7 cellular contexts compared by ENCODE assay signal in genomic region chr2:64767670-64768425, GRCh38.
A peak's percentile ranks its signal among the peaks of the same experiment; 100 is the strongest.
DNase-seq lines count a peak whose midpoint lies in the region; ATAC-seq, FAIRE-seq and TF ChIP-seq lines count a peak whose summit lies in the region.

No MANE protein-coding gene starts in this region.

- peak overlapping the region; percentile 97 for H3K27ac Mint-ChIP-seq in T-helper 2 cell treated with Interferon-gamma antibody and Interleukin-4, amounts not matched to agents 5 μg/mL and 100 μg/mL, for 36 hours
- H3K27ac Mint-ChIP-seq in astrocyte (ENCODE audit: unreplicated experiment): peak overlapping the region; percentile 97

- TF ChIP-seq POLR2A in GM18505 (IDR thresholded peaks at IDR 0.05; ENCODE audit: borderline replicate concordance, extremely low read depth, insufficient read depth, insufficient read length): peak; percentile 76

- H4K20me1 ChIP-seq in astrocyte (ENCODE audit: insufficient read depth, low read length): no peaks in the 10 kb centered on the region

- peaks cover 5% of the 10 kb centered on the region for H3K9me3 Mint-ChIP-seq in T-helper 2 cell treated with Interferon-gamma antibody and Interleukin-4, amounts not matched to agents 5 μg/mL and 100 μg/mL, for 36 hours
- no peaks in the 10 kb centered on the region for H3K9me3 Mint-ChIP-seq in astrocyte (ENCODE audit: unreplicated experiment)

- no peaks in the 10 kb centered on the region for H3K79me2 ChIP-seq in astrocyte (ENCODE audit: insufficient read depth, low read length)

- H3K36me3 ChIP-seq in astrocyte (ENCODE audit: insufficient read depth, low read length): no peaks in the 10 kb centered on the region

- H3K27me3 Mint-ChIP-seq in T-helper 2 cell treated with Interferon-gamma antibody and Interleukin-4, amounts not matched to agents 5 μg/mL and 100 μg/mL, for 36 hours (ENCODE audit: low read depth): peaks cover 11% of the 10 kb centered on the region
- peaks cover 2% of the 10 kb centered on the region for H3K27me3 Mint-ChIP-seq in astrocyte (ENCODE audit: low read depth, unreplicated experiment)

- no peaks in the 10 kb centered on the region for H3K27me3 ChIP-seq in astrocyte (ENCODE audit: insufficient read depth, low read length)

- peak overlapping the region; percentile 92 for H3K4me2 ChIP-seq in astrocyte (ENCODE audit: low read length)

- H3K4me3 Mint-ChIP-seq in T-helper 2 cell treated with Interferon-gamma antibody and Interleukin-4, amounts not matched to agents 5 μg/mL and 100 μg/mL, for 36 hours: peak overlapping the region; percentile 93
- H3K4me3 Mint-ChIP-seq in astrocyte (ENCODE audit: unreplicated experiment): peak overlapping the region; percentile 87

- TF ChIP-seq CTCF in astrocyte (IDR thresholded peaks at IDR 0.05; ENCODE audit: insufficient read depth, low read depth, low read length) (no peak), retinal pigment epithelial cell (conservative IDR thresholded peaks at IDR 0.05; ENCODE audit: low read depth, low read length) (no peak)

- H3K9me3 ChIP-seq in astrocyte (ENCODE audit: insufficient read depth, low read depth, low read length): no peaks in the 10 kb centered on the region

- peaks cover 39% of the 10 kb centered on the region for H3K4me1 Mint-ChIP-seq in T-helper 2 cell treated with Interferon-gamma antibody and Interleukin-4, amounts not matched to agents 5 μg/mL and 100 μg/mL, for 36 hours (ENCODE audit: low read depth)
- peaks cover 21% of the 10 kb centered on the region for H3K4me1 Mint-ChIP-seq in astrocyte (ENCODE audit: low read depth, unreplicated experiment)

- no peaks in the 10 kb centered on the region for H3K36me3 Mint-ChIP-seq in T-helper 2 cell treated with Interferon-gamma antibody and Interleukin-4, amounts not matched to agents 5 μg/mL and 100 μg/mL, for 36 hours (ENCODE audit: low read depth)
- no peaks in the 10 kb centered on the region for H3K36me3 Mint-ChIP-seq in astrocyte (ENCODE audit: low read depth, unreplicated experiment)

- peak overlapping the region; percentile 90 for H3K9ac ChIP-seq in astrocyte (ENCODE audit: low read length)

- peak; percentile 77 for DNase-seq in NCI-H146 treated with DMSO at 0.1 percent for 48 hours (lab: John Stamatoyannopoulos, UW; ENCODE audit: unreplicated experiment)
- peak; percentile 83 for DNase-seq in T-helper 2 cell treated with Interferon-gamma antibody and Interleukin-4, amounts not matched to agents 5 μg/mL and 100 μg/mL, for 36 hours (ENCODE audit: low spot score)
- DNase-seq in astrocyte (ENCODE audit: low read depth): peak; percentile 87
- DNase-seq in hippocampal formation (lab: John Stamatoyannopoulos, UW): peak; percentile 83 to 88
- peak; percentile 75 for DNase-seq in retinal pigment epithelial cell (ENCODE audit: low read depth)

- peak overlapping the region; percentile 57 for H2AFZ ChIP-seq in astrocyte (ENCODE audit: low read depth, low read length)

- H3K4me1 ChIP-seq in astrocyte (ENCODE audit: insufficient read depth, low read length): peaks cover 30% of the 10 kb centered on the region

- ATAC-seq in GM18505 (IDR thresholded peaks at IDR 0.05; ENCODE audit: unreplicated experiment) (peak; percentile 84), HG02884 (IDR thresholded peaks at IDR 0.05; ENCODE audit: unreplicated experiment) (peak; percentile 83)

- peak overlapping the region; percentile 95 for H3K27ac ChIP-seq in astrocyte (ENCODE audit: low read depth, low read length)

- peak overlapping the region; percentile 72 for H3K4me3 ChIP-seq in astrocyte (ENCODE audit: insufficient read depth, low read depth, low read length)
- peak overlapping the region; percentile 64 for H3K4me3 ChIP-seq in retinal pigment epithelial cell (ENCODE audit: low read length)

- FAIRE-seq in astrocyte (lab: Jason Lieb, UNC): no peak

Comparison
In these comparisons a context has a peak if more than half of its experiments do, and no peak if none do; other contexts are left out.
1. Peak in every context shown above with its lines: DNase-seq, ATAC-seq, H3K4me3 ChIP-seq and H3K27ac ChIP-seq.